1 cellular context compared by ENCODE assay signal in the genomic region with DNA sequence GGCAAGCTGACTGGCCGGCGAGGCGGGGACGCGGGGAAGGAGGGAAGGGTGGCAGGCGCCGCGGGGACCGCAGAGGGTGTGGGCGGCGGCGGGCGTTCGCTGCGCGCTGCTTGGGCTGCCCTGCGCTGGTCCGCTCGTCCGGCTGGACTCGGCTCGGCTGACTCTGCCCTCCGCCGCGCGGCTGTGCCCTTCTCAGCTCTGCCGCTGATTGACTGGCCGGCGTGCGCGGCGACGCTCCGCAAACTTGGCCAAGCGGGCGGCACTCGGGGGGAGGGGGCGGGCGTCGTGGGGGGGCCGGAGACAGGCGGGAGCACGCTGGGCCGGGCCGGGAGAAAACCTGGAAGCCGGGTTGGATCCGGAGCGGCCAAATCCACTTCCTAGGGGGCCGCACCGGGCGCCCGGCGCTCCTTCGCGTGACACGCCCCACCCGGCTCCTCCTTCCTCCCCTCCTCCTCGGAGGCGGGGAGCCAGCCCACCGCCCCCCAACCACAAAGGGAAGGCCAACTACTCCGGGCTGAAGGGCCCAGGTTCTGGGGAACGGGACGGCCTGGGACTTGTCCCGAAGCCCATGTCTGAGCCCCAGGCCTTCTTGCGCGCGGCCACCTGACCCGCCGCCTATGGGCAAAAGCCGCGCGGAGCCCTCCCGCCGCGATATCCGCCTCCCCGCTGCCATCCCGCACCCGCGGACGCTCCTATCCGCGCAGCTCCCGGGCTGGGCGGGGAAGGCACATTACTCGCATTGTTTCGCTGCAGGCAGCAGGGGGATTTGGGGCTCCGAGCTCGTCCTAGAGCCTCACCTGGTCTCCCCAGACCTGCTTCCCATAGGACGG.
TF ChIP-seq lines count a peak whose summit lies in the region.

GPC4 (minus strand) TSS at position 214 of the 830 bp plus-strand sequence. CDS start 524 bp downstream, outside the sequence.

TF ChIP-seq in GM12878, 131 proteins besides CTCF, POLR2A, EP300 and RAD21 (continued from another document):
- 0 out of 2 replicates have a peak, but pooled peaks have one; percentile 21 for TF ChIP-seq NKRF (conservative IDR thresholded peaks at IDR 0.05)
- TF ChIP-seq DPF2 (IDR thresholded peaks at IDR 0.05): peak; percentile 31; the same call in 1 of the 2 replicates
- TF ChIP-seq LARP7 (IDR thresholded peaks at IDR 0.05): 0 out of 2 replicates have a peak, but pooled peaks have one; percentile 3
- TF ChIP-seq ZNF687 (IDR thresholded peaks at IDR 0.05): 0 out of 2 replicates have a peak, but pooled peaks have one; percentile 21
